In genomic region chr3:53348118-53348517, GRCh38 we compare ENCODE assay signal across 7 cellular contexts. TPM values are rescaled to one million over a fixed set of nuclear protein-coding genes. Genes with fewer than 3 reads are reported as not detected.
A peak's percentile ranks its signal among the peaks of the same experiment; 100 is the strongest.
DNase-seq lines count a peak whose midpoint lies in the region; ATAC-seq and TF ChIP-seq lines count a peak whose summit lies in the region.
"Not testable (repeated sequence)": the region's sequence is repeated elsewhere in the genome, so short reads cannot be mapped to it uniquely, and the experiment has no call there.

No MANE protein-coding gene starts in this region.

- H3K4me1 ChIP-seq in GM23248 (ENCODE audit: insufficient read depth) (peaks cover 16% of the 10 kb centered on the region), Peyer's patch (peaks cover 0 to 17% (median 3%) of the 10 kb centered on the region in 4 donors), hepatocyte (ENCODE audit: insufficient read depth) (peaks cover 14% of the 10 kb centered on the region), smooth muscle cell (ENCODE audit: low read depth) (peaks cover 19% of the 10 kb centered on the region)

- H3K27ac ChIP-seq in GM23248 (peak overlapping the region; percentile 94), Peyer's patch (peak overlapping the region; percentile 83 to 95 (median 92)), dorsolateral prefrontal cortex (peak overlapping the region in 58 of 59 donors; percentile 63 to 99 (median 93)), hepatocyte (peak overlapping the region; percentile 99), smooth muscle cell (ENCODE audit: low read depth) (peak overlapping the region; percentile 92)

- not testable (repeated sequence) for H3K27me3 ChIP-seq in GM23248 (replicated peaks; ENCODE audit: insufficient read depth); Peyer's patch; dorsolateral prefrontal cortex; hepatocyte; smooth muscle cell (ENCODE audit: low read depth)

- peaks cover 30% of the 10 kb centered on the region for H3K4me1 Mint-ChIP-seq in activated naive CD4-positive, alpha-beta T cell treated with anti-CD3 and anti-CD28 coated beads, Interleukin-2, amount 10 ng/mL, durations not matched to agents 7 days and 5 days
- peaks cover 21 to 35% (median 23%) of the 10 kb centered on the region in 3 donors for H3K4me1 Mint-ChIP-seq in naive B cell

- H3K27me3 Mint-ChIP-seq in activated naive CD4-positive, alpha-beta T cell treated with anti-CD3 and anti-CD28 coated beads, Interleukin-2, amount 10 ng/mL, durations not matched to agents 7 days and 5 days; naive B cell: not testable (repeated sequence)

- peak overlapping the region; percentile 99 for H3K9ac ChIP-seq in GM23248
- peak overlapping the region; percentile 86 for H3K9ac ChIP-seq in smooth muscle cell (ENCODE audit: low read depth)

- CTCF ChIA-PET in activated naive CD4-positive, alpha-beta T cell treated with anti-CD3 and anti-CD28 coated beads, Interleukin-2, amount 10 ng/mL, durations not matched to agents 7 days and 5 days (lab: Charles Lee): interaction anchor here (1.0 to 1.3 kb wide), 2 partner anchors 9 to 49 kb away, joined by 3 to 4 read pairs; no protein-coding TSS in a partner anchor

- not testable (repeated sequence) for H3F3A ChIP-seq in GM23248 (ENCODE audit: insufficient read depth); smooth muscle cell (ENCODE audit: low read depth)

- H3K79me2 ChIP-seq in GM23248 (ENCODE audit: insufficient read depth) (peaks cover 42% of the 10 kb centered on the region), hepatocyte (peaks cover 41% of the 10 kb centered on the region), smooth muscle cell (ENCODE audit: low read depth) (peaks cover 41% of the 10 kb centered on the region)

- in situ Hi-C loops in GM23248 (cut with MboI): loop anchor here (25.0 kb wide), 1 partner anchor 539 kb away; the partner anchor contains the start of genes ACTR8 and SELENOK

- not testable (repeated sequence) for DNase-seq in GM23248; Peyer's patch; activated naive CD4-positive, alpha-beta T cell treated with anti-CD3 and anti-CD28 coated beads, Interleukin-2, amount 10 ng/mL, durations not matched to agents 7 days and 5 days; dorsolateral prefrontal cortex; hepatocyte (ENCODE audit: low spot score); naive B cell; smooth muscle cell (lab: John Stamatoyannopoulos, UW; ENCODE audit: unreplicated experiment)

- H2AFZ ChIP-seq in GM23248 (peak overlapping the region; percentile 98), hepatocyte (peak overlapping the region; percentile 77), smooth muscle cell (ENCODE audit: low read depth) (peak overlapping the region; percentile 96)

- peaks cover 19% of the 10 kb centered on the region for H3K36me3 Mint-ChIP-seq in activated naive CD4-positive, alpha-beta T cell treated with anti-CD3 and anti-CD28 coated beads, Interleukin-2, amount 10 ng/mL, durations not matched to agents 7 days and 5 days
- H3K36me3 Mint-ChIP-seq in naive B cell: peaks cover 3 to 12% of the 10 kb centered on the region in 2 donors

- WGBS in GM23248 (ENCODE audit: low coverage in 1 of 2, low lambda C conversion rate in 2 of 2, missing lambda C conversion rate in 2 of 2), 2 experiments: 73 to 75% methylated on average over 19 of the region's 19 CpGs
- WGBS in hepatocyte (ENCODE audit: low lambda C conversion rate, missing lambda C conversion rate): 89% methylated on average over 19 of the region's 19 CpGs
- 89% methylated on average over 19 of the region's 19 CpGs for WGBS in smooth muscle cell (ENCODE audit: low lambda C conversion rate)

- H3K36me3 ChIP-seq in GM23248 (ENCODE audit: low read depth); Peyer's patch; hepatocyte (replicated peaks; ENCODE audit: insufficient read depth, low read depth); smooth muscle cell (ENCODE audit: low read depth): not testable (repeated sequence)

- H3K4me2 ChIP-seq in GM23248 (ENCODE audit: unreplicated experiment) (peak overlapping the region; percentile 97), hepatocyte (peak overlapping the region; percentile 80), smooth muscle cell (peak overlapping the region; percentile 91)

- peak overlapping the region; percentile 97 for H3K27ac Mint-ChIP-seq in activated naive CD4-positive, alpha-beta T cell treated with anti-CD3 and anti-CD28 coated beads, Interleukin-2, amount 10 ng/mL, durations not matched to agents 7 days and 5 days
- H3K27ac Mint-ChIP-seq in naive B cell: peak overlapping the region; percentile 98 to 100 (median 99)

- intact Hi-C loops in dorsolateral prefrontal cortex (cut with DNase I): loop anchor here (5.0 kb wide), 4 partner anchors 51 to 544 kb away; partner anchors contain the start of genes SELENOK (in 2 of the 2) and TKT (in 2 of the 2)

- not testable (repeated sequence) for TF ChIP-seq POLR2A in Peyer's patch (IDR thresholded peaks at IDR 0.05)

- H4K20me1 ChIP-seq in GM23248 (ENCODE audit: insufficient read depth); hepatocyte (ENCODE audit: insufficient read depth, poor library complexity, severe bottlenecking): not testable (repeated sequence)
- H4K20me1 ChIP-seq in smooth muscle cell (ENCODE audit: low read depth): peaks cover 29% of the 10 kb centered on the region

- H3K4me3 Mint-ChIP-seq in activated naive CD4-positive, alpha-beta T cell treated with anti-CD3 and anti-CD28 coated beads, Interleukin-2, amount 10 ng/mL, durations not matched to agents 7 days and 5 days: peak overlapping the region; percentile 98
- peak overlapping the region; percentile 98 to 100 (median 99) for H3K4me3 Mint-ChIP-seq in naive B cell

- TF ChIP-seq CTCF in Peyer's patch (IDR thresholded peaks at IDR 0.05); dorsolateral prefrontal cortex (IDR thresholded peaks at IDR 0.05 in 54 of 56, conservative IDR thresholded peaks at IDR 0.05 in 2 of 56; ENCODE audit: low read depth in 1 of 56, partially characterized antibody in 56 of 56); hepatocyte (IDR thresholded peaks at IDR 0.05; ENCODE audit: poor library complexity); smooth muscle cell (IDR thresholded peaks at IDR 0.05; ENCODE audit: borderline replicate concordance, insufficient read depth, poor library complexity, severe bottlenecking): not testable (repeated sequence)

- ATAC-seq in naive B cell (ENCODE audit: low read depth in 2 of 2): not testable (repeated sequence)

- H3K9me2 ChIP-seq in GM23248 (ENCODE audit: insufficient read depth); hepatocyte (replicated peaks; ENCODE audit: insufficient read depth): not testable (repeated sequence)

- not testable (repeated sequence) for H3K9me3 ChIP-seq in GM23248 (ENCODE audit: low read depth); Peyer's patch; hepatocyte (ENCODE audit: low read depth); smooth muscle cell (replicated peaks; ENCODE audit: low read depth)

- peak overlapping the region; percentile 98 for H3K4me3 ChIP-seq in GM23248
- H3K4me3 ChIP-seq in Peyer's patch: peak overlapping the region; percentile 66 to 97 (median 92)
- H3K4me3 ChIP-seq in dorsolateral prefrontal cortex: peak overlapping the region; percentile 60 to 97 (median 88)
- peak overlapping the region; percentile 66 for H3K4me3 ChIP-seq in hepatocyte
- H3K4me3 ChIP-seq in smooth muscle cell: peak overlapping the region; percentile 91

- H3K9me3 Mint-ChIP-seq in activated naive CD4-positive, alpha-beta T cell treated with anti-CD3 and anti-CD28 coated beads, Interleukin-2, amount 10 ng/mL, durations not matched to agents 7 days and 5 days; naive B cell: not testable (repeated sequence)

RNA-seq across cellular contexts. Expression of gene DCP1A, which starts 0.8 kb away (rescaled TPM):
- total RNA-seq in GM23248 (2014; rRNA removed; shearing (Covaris generic)): 10.6 and 13.1 TPM in 2 replicates
- polyA plus RNA-seq in GM23248 (2016; fragmentation: Nextera tagmentation; extraction: Ambion mirVana) (27.2 and 30.2 TPM in 2 replicates), hepatocyte (28.2 and 34.5 TPM in 2 replicates), naive B cell (ENCODE audit: low read depth in 6 of 6) (10 to 100 TPM; 55.7 to 95.6 (median 80.8) TPM), smooth muscle cell (43.5 and 51.3 TPM in 2 replicates)
- total RNA-seq in Peyer's patch (10 to 100 TPM; 14.0 to 31.4 (median 20.5) TPM), dorsolateral prefrontal cortex (10 to 100 TPM; 13.7 to 30.8 (median 21.9) TPM), hepatocyte (20.4 and 23.0 TPM in 2 replicates), smooth muscle cell (24.7 and 29.6 TPM in 2 replicates)
